ENCODE assay signal across 1 cellular context in the genomic region with DNA sequence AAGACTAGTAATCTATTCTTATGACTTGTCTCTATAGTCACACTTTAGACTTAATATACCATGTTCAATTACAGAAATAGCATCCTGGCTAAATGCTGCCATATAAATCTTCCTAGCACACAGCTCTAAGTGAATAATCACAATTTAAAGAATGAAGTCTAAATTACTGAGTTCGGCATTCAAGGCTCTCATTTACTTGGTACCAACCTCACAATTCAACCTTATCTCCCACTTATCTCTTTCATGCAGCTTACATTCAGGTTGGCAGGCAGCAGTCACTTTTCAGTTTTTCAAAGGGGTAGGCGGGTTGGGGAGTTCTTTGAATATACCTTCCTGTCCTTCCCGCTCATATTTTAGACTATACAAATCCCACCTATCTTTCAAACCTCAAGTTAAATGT.
TF ChIP-seq lines count a peak whose summit lies in the region.

No MANE protein-coding gene starts in this region.

TF ChIP-seq in H1, 55 proteins besides CTCF, POLR2A, EP300 and RAD21:
- no peak for TF ChIP-seq CHD1 (IDR thresholded peaks at IDR 0.05; ENCODE audit: low read depth, low read length)
- TF ChIP-seq RXRA (IDR thresholded peaks at IDR 0.05; ENCODE audit: insufficient read depth, low read depth, low read length), result no peak
- TF ChIP-seq CBX8 (IDR thresholded peaks at IDR 0.05; ENCODE audit: borderline replicate concordance, low read depth, low read length), result no peak
- TF ChIP-seq NRF1 (IDR thresholded peaks at IDR 0.05; ENCODE audit: low read depth, low read length), result no peak
- TF ChIP-seq, protein P1, sequence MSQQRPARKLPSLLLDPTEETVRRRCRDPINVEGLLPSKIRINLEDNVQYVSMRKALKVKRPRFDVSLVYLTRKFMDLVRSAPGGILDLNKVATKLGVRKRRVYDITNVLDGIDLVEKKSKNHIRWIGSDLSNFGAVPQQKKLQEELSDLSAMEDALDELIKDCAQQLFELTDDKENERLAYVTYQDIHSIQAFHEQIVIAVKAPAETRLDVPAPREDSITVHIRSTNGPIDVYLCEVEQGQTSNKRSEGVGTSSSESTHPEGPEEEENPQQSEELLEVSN (IDR thresholded peaks at IDR 0.05), result no peak
- no peak for TF ChIP-seq SIX5 (IDR thresholded peaks at IDR 0.05; ENCODE audit: low read depth, low read length)
- TF ChIP-seq MAFK (IDR thresholded peaks at IDR 0.05; ENCODE audit: low read depth, low read length), result no peak
- no peak for TF ChIP-seq BCL11A (IDR thresholded peaks at IDR 0.05; ENCODE audit: low read depth in 2 of 2, low read length in 2 of 2)
- TF ChIP-seq CTBP2 (IDR thresholded peaks at IDR 0.05; ENCODE audit: borderline replicate concordance, insufficient read depth, insufficient read length, low read length), result no peak
- TF ChIP-seq KDM1A (IDR thresholded peaks at IDR 0.05; ENCODE audit: borderline replicate concordance, low read length), result no peak
- TF ChIP-seq JUN (IDR thresholded peaks at IDR 0.05; ENCODE audit: low read depth, low read length), result no peak
- TF ChIP-seq RFX5 (IDR thresholded peaks at IDR 0.05; ENCODE audit: borderline replicate concordance, low read depth, low read length), result no peak
- TF ChIP-seq KDM4A (IDR thresholded peaks at IDR 0.05; ENCODE audit: low read depth, low read length, severe bottlenecking), result no peak
- TF ChIP-seq SUZ12 (IDR thresholded peaks at IDR 0.05; ENCODE audit: low read length), result no peak
- TF ChIP-seq BACH1 (IDR thresholded peaks at IDR 0.05; ENCODE audit: low read length), result no peak
TF ChIP-seq in H1: peak in this region for 0.
